8 cellular contexts compared by ENCODE assay signal in genomic region chr14:64879635-64880381, GRCh38. TPM values are rescaled to one million over a fixed set of nuclear protein-coding genes. Genes with fewer than 3 reads are reported as not detected.
DNase-seq lines count a peak whose midpoint lies in the region; ATAC-seq and TF ChIP-seq lines count a peak whose summit lies in the region.

TSS of gene SPTB (minus strand) at chr14:64879907. CDS start at chr14:64823094, 56,813 bp downstream.

- no peak for ATAC-seq in GM18505 (IDR thresholded peaks at IDR 0.05; ENCODE audit: unreplicated experiment)

- no peak for TF ChIP-seq POLR2A in GM18505 (IDR thresholded peaks at IDR 0.05; ENCODE audit: borderline replicate concordance, extremely low read depth, insufficient read depth, insufficient read length)

- DNase-seq in DMS 273 (lab: John Stamatoyannopoulos, UW; ENCODE audit: unreplicated experiment): peak; percentile 73
- DNase-seq in DMS 273 treated with DMSO at 0.1 percent for 48 hours (lab: John Stamatoyannopoulos, UW): no peak
- DNase-seq in NCI-H187 treated with DMSO at 0.1 percent for 48 hours (lab: John Stamatoyannopoulos, UW): peak; percentile 64
- DNase-seq in activated CD4-positive, alpha-beta T cell treated with anti-CD3 and anti-CD28 coated beads, Interleukin-2, amount 50 U/mL, for 1 hour: peak; percentile 55
- DNase-seq in ecto neural progenitor cell (ENCODE audit: low spot score): peak; percentile 76
- DNase-seq in mucosa of gallbladder (ENCODE audit: low spot score): peak; percentile 12
- DNase-seq in stimulated activated CD8-positive, alpha-beta memory T cell treated with anti-CD3 and anti-CD28 coated beads, Interleukin-4, amount 100 ng/mL, for 4 hours (ENCODE audit: low read depth in 2 of 2, low spot score in 1 of 2): peak; percentile 35 to 64

RNA-seq across cellular contexts. Expression of gene SPTB, which starts in this region (rescaled TPM):
- total RNA-seq in mucosa of gallbladder: 3.1 TPM
